In the genomic region with DNA sequence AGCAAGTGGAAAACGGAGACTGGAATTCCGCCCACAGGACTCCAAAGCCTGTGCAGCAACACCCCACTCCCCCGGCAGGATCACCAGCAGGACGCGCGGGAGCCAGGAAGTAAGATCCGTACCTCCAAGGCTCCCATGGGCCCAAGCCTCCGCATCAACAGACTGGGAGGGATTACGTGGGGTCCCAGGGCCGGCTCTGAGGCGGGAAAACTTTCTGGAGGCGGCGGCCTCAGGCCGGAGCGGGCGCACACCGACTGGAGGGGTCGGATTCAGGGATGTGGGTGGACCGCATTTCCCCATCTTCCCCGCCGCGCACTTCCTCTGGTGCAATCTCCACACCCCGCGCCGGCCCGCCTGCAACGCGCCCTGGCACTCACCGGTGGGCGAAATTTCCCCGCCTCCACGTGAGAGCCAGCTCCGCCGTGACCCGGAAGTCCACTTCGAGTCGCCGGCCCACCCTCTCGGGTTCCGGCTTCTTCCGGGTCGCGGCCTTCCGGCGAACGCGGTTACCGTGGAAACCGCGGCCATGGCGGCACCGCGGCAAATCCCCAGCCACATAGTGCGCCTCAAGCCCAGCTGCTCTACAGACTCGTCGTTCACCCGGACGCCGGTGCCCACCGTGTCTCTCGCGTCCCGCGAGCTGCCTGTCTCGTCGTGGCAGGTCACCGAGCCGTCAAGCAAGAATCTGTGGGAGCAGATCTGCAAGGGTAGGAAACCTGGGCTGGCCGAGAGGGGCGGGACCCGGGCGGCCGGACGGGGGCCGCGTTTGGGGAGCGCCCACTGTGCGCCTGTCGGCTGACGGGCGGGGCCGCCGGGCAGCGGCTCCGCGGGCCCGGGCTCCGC, we compare ENCODE assay signal across 8 cellular contexts.
A peak's percentile ranks its signal among the peaks of the same experiment; 100 is the strongest.
DNase-seq lines count a peak whose midpoint lies in the region; ATAC-seq and TF ChIP-seq lines count a peak whose summit lies in the region.

A gene with protein sequence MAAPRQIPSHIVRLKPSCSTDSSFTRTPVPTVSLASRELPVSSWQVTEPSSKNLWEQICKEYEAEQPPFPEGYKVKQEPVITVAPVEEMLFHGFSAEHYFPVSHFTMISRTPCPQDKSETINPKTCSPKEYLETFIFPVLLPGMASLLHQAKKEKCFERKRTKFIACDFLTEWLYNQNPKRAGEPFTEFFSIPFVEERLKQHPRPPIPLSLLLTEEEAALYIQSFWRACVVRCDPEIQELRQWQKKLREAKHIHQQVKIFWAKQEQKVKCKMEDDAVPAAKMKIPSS (plus strand): TSS at position 491 of the 843 bp plus-strand sequence. CDS start 36 bp downstream, at position 527.
TSS of gene KNOP1 (minus strand) at position 447 of the 843 bp plus-strand sequence. CDS start 3,192 bp downstream, outside the sequence.

- H3K27me3 Mint-ChIP-seq in nephron (ENCODE audit: low read depth) = no peaks in the 10 kb centered on the region

- DNase-seq in EL (peak; percentile 90), KG1 (lab: John Stamatoyannopoulos, UW) (peak; percentile 38), RPMI8226 (peak; percentile 97), fibroblast of the conjunctiva (ENCODE audit: low read depth) (peak; percentile 67)
- DNase-seq in activated effector memory CD4-positive, alpha-beta T cell treated with anti-CD3 and anti-CD28 coated beads, Interleukin-2, amount 50 U/mL, for 16 hours = peak; percentile 96
- peak; percentile 91 for DNase-seq in stimulated activated naive CD8-positive, alpha-beta T cell treated with anti-CD3 and anti-CD28 coated beads, Interleukin-15, Interleukin-2, amounts not matched to agents 100 U/mL and 50 U/mL, for 24 hours

- peak within 1 kb of the TSS; percentile 97 to 99 (median 98) for H3K4me3 Mint-ChIP-seq in nephron

- no peaks in the 10 kb centered on the region for H3K9me3 Mint-ChIP-seq in nephron

- ATAC-seq in GM21737 (IDR thresholded peaks at IDR 0.05; ENCODE audit: unreplicated experiment) = peak; percentile 94
- ATAC-seq in stimulated activated naive CD8-positive, alpha-beta T cell treated with anti-CD3 and anti-CD28 coated beads, Interleukin-15, Interleukin-2, amounts not matched to agents 100 U/mL and 50 U/mL, for 24 hours = peak; percentile 94

- peaks cover 25% of the 10 kb centered on the region for H3K4me1 Mint-ChIP-seq in nephron

- peaks cover 18% of the 10 kb centered on the region for H3K36me3 Mint-ChIP-seq in nephron (ENCODE audit: low read depth)

- no peak for TF ChIP-seq CTCF in nephron (IDR thresholded peaks at IDR 0.05; ENCODE audit: unreplicated experiment in 3 of 3)

- peak within 1 kb of the TSS; percentile 96 to 98 (median 98) for H3K27ac Mint-ChIP-seq in nephron

Comparison
In these comparisons a context has a peak if more than half of its experiments do, and no peak if none do; other contexts are left out.
1. Peak in every context shown above with its lines: DNase-seq and ATAC-seq.
2. DNase-seq: peak in every context shown above with its lines; median percentile 97 in RPMI8226; 96 in activated effector memory CD4-positive, alpha-beta T cell treated with anti-CD3 and anti-CD28 coated beads, Interleukin-2, amount 50 U/mL, for 16 hours; 91 in stimulated activated naive CD8-positive, alpha-beta T cell treated with anti-CD3 and anti-CD28 coated beads, Interleukin-15, Interleukin-2, amounts not matched to agents 100 U/mL and 50 U/mL, for 24 hours; 90 in EL; 67 in fibroblast of the conjunctiva; 38 in KG1.